Comparison of ENCODE assay signal across 9 cellular contexts in the genomic region with DNA sequence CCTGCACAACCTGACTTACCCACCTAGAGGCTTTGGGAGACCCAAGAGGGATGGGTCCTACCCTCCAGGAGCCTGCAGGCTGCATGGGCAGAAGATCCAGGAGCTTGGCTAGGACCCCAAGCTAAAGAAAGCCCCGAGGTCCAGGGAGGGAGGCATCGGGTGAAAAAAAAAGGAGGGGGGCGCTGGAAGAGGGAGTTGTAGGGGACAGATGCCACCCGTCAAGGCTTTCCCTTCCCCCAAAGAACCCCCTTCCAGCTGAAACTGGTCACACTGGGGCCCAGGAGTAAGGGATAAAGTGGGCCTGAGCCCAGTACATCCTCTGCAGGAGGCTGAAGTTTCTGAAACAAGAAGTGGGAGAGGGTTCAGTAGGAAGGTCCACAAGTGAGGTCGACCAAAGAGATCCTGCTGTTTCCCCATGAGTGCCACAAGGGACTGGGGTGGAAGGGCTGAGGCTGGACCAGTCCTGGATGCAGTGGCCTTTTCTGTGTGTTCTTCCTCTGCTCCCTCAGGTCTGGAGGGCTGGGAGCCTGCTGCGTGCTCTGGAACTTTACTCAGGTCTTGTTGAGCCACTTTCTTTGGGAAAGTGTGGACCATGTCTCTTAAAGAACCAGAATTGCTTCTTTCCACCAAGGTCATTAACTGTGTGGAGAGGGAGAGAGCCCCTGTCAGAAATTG. TPM values are rescaled to one million over a fixed set of nuclear protein-coding genes. Genes with fewer than 3 reads are reported as not detected.
DNase-seq lines count a peak whose midpoint lies in the region; ATAC-seq and TF ChIP-seq lines count a peak whose summit lies in the region.
"Had no signal": no experiment of that assay in that cellular context is flagged by ENCODE, and none has a peak within 500 bp of the region (broad histone marks: within the 10 kb centered on the region; RNA-seq: fewer than 3 reads in every experiment).

No MANE protein-coding gene starts in this region.

- no peak for TF ChIP-seq CTCF in heart left ventricle (IDR thresholded peaks at IDR 0.05)
- no peak for TF ChIP-seq CTCF in astrocyte of the spinal cord (IDR thresholded peaks at IDR 0.05; ENCODE audit: low read depth, low read length)
- no peak for TF ChIP-seq CTCF in upper lobe of right lung (IDR thresholded peaks at IDR 0.05)

- H3K9me3 ChIP-seq in heart left ventricle (no peaks in the 10 kb centered on the region), mucosa of rectum (ENCODE audit: control insufficient read depth in 2 of 2, low read length in 2 of 2) (no peaks in the 10 kb centered on the region), upper lobe of right lung (no peaks in the 10 kb centered on the region), MG63 (no peaks in the 10 kb centered on the region)
- H3K9me3 ChIP-seq: mucosa of descending colon had no signal

- peak overlapping the region in 11 of 12 donors; percentile 43 to 84 (median 63) for H3K27ac ChIP-seq in heart left ventricle
- H3K27ac ChIP-seq in mucosa of rectum (ENCODE audit: low read depth in 2 of 2, low read length in 2 of 2), result peak overlapping the region in 1 of 2 donors; percentile 2
- no peak overlapping the region for H3K27ac ChIP-seq in upper lobe of right lung

- peak overlapping the region in 1 of 2 donors; percentile 57 for H3K9ac ChIP-seq in mucosa of rectum (ENCODE audit: low read depth in 1 of 2, low read length in 2 of 2)

- H3K36me3 ChIP-seq in heart left ventricle, result no peaks in the 10 kb centered on the region
- no peaks in the 10 kb centered on the region for H3K36me3 ChIP-seq in mucosa of rectum (ENCODE audit: control insufficient read depth in 2 of 2, insufficient read depth in 2 of 2, low read length in 2 of 2)
- H3K36me3 ChIP-seq in upper lobe of right lung, result no peaks in the 10 kb centered on the region
- no peaks in the 10 kb centered on the region for H3K36me3 ChIP-seq in MG63

- H3K27me3 ChIP-seq in heart left ventricle (peaks cover 0 to 21% (median 0%) of the 10 kb centered on the region in 9 donors), mucosa of rectum (ENCODE audit: control insufficient read depth in 2 of 2, insufficient read depth in 2 of 2, low read length in 2 of 2) (peaks cover 12 to 20% of the 10 kb centered on the region in 2 donors), upper lobe of right lung (no peaks in the 10 kb centered on the region), MG63 (no peaks in the 10 kb centered on the region)

- intact Hi-C loops in heart left ventricle (cut with DNase I) (loop anchor here in 6 of 10 donors (1.0 to 10.0 kb wide), 5 partner anchors 14 to 143 kb away; a partner anchor contains a TSS), Right ventricle myocardium inferior (cut with DNase I) (no loop called here), upper lobe of right lung (cut with DNase I) (no loop called here)

- no peak for DNase-seq in heart left ventricle
- DNase-seq in Right ventricle myocardium inferior (ENCODE audit: missing footprints), result no peak
- DNase-seq in astrocyte of the spinal cord (ENCODE audit: low read depth, low spot score), result no peak
- peak; percentile 26 for DNase-seq in upper lobe of right lung
- DNase-seq in MG63, result no peak
- DNase-seq in middle frontal gyrus (ENCODE audit: extremely low spot score, low spot score), result no peak

- H3K4me3 ChIP-seq in heart left ventricle (peak overlapping the region in 10 of 12 donors; percentile 44 to 74 (median 60)), astrocyte of the spinal cord (ENCODE audit: low read depth, low read length) (peak overlapping the region; percentile 31), mucosa of rectum (ENCODE audit: low read length in 2 of 2) (peak overlapping the region; percentile 48 to 54), upper lobe of right lung (peak overlapping the region; percentile 56), MG63 (no peak overlapping the region)
- H3K4me3 ChIP-seq: mucosa of descending colon had no signal

- in situ Hi-C loops in astrocyte of the spinal cord (cut with HindIII; ENCODE audit: low sequenced_read_pairs), result no loop called here

- peaks cover 0 to 22% (median 18%) of the 10 kb centered on the region in 12 donors for H3K4me1 ChIP-seq in heart left ventricle
- peaks cover 9 to 11% of the 10 kb centered on the region in 2 donors for H3K4me1 ChIP-seq in mucosa of rectum (ENCODE audit: control insufficient read depth in 2 of 2, insufficient read depth in 2 of 2, low read length in 2 of 2)
- peaks cover 5% of the 10 kb centered on the region for H3K4me1 ChIP-seq in upper lobe of right lung

- ATAC-seq in heart left ventricle, result no peak
- no peak for ATAC-seq in Right ventricle myocardium inferior
- ATAC-seq in upper lobe of right lung, result no peak
- no peak for ATAC-seq in GM19397 (IDR thresholded peaks at IDR 0.05; ENCODE audit: unreplicated experiment)

- no peak for TF ChIP-seq POLR2A in heart left ventricle (IDR thresholded peaks at IDR 0.05)

- WGBS in heart left ventricle, 4 donors, result 47 to 62% (median 56%) methylated on average over 6 of the region's 6 CpGs

RNA-seq across cellular contexts. Expression of a gene that starts 14.2 kb away (rescaled TPM):
- 10 to 100 TPM; 16.4 to 53.6 (median 28.1) TPM for total RNA-seq in heart left ventricle
- polyA plus RNA-seq in heart left ventricle, result 10 to 100 TPM; 11.3 to 41.0 TPM
- 22.0 TPM for total RNA-seq in Right ventricle myocardium inferior
- 63.0 TPM for total RNA-seq in upper lobe of right lung
- total RNA-seq in MG63 (2014; rRNA removed; shearing (Covaris generic); ENCODE audit: low replicate concordance), result 15.8 and 22.5 TPM in 2 replicates

RNA-seq across cellular contexts. Expression of a gene that starts 26.4 kb away (rescaled TPM):
- 10 to 100 TPM in 2 of 9 donors, 1 to 10 TPM in 7; 3.5 to 26.8 (median 7.1) TPM for total RNA-seq in heart left ventricle
- 10 to 100 TPM in 1 of 2 donors, 1 to 10 TPM in 1; 8.1 to 16.6 TPM for polyA plus RNA-seq in heart left ventricle
- 4.6 TPM for total RNA-seq in Right ventricle myocardium inferior
- 13.3 TPM for total RNA-seq in upper lobe of right lung
- total RNA-seq in MG63 (2014; rRNA removed; shearing (Covaris generic); ENCODE audit: low replicate concordance), result 0.82 TPM in 1 of 2 replicates, not detected in the other

RNA-seq across cellular contexts. Expression of a gene that starts 53.7 kb away (rescaled TPM):
- total RNA-seq in heart left ventricle (1 to 10 TPM in 3 of 9 donors, under 1 TPM in 6; 0.51 to 1.7 (median 0.88) TPM), Right ventricle myocardium inferior (0.78 TPM), upper lobe of right lung (3.4 TPM)
- 1 to 10 TPM in 1 of 2 donors, under 1 TPM in 1; 0.08 to 1.1 TPM for polyA plus RNA-seq in heart left ventricle
- 1.3 and 1.9 TPM in 2 replicates for total RNA-seq in MG63 (2014; rRNA removed; shearing (Covaris generic); ENCODE audit: low replicate concordance)

Comparison
In these comparisons a context has a peak if more than half of its experiments do, and no peak if none do; other contexts are left out.
1. intact Hi-C loops: an anchor here in heart left ventricle (1.0 to 10.0 kb wide); none called in Right ventricle myocardium inferior and upper lobe of right lung.